Comparison of ENCODE assay signal across 28 cellular contexts in the genomic region with DNA sequence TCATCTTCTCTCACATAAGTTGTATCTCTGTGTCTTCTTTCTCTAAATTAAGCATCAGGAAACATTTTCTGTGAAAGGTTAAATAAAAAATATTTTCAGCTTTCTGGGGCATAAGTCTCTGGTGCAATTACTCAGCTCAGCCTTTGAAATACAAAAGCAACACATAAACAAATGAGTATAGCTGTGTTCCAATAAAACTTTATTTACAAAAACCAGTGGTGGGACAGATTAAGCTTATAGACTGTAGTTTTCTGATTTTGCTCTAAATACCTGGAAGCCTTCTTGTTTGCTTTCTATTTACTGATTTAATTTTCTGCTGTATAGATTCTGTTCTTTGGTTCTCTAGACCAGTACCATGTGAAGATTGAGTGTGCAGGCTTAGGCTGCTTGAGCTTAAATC.
"Had no signal": no experiment of that assay in that cellular context is flagged by ENCODE, and none has a peak within 500 bp of the region (broad histone marks: within the 10 kb centered on the region; RNA-seq: fewer than 3 reads in every experiment).

No MANE protein-coding gene starts in this region.

- H3K27ac ChIP-seq: neutrophil, pancreas, prostate gland, right lobe of liver, sigmoid colon, suprapubic skin, testis, tibial artery, transverse colon, upper lobe of right lung, uterus had no signal

- H3K4me1 Mint-ChIP-seq: nephron progenitor cell; neural crest cell; stimulated activated memory B cell treated with anti-CD40 and anti-IgM and Interleukin-4, amounts not matched to agents 10 μg/mL and 1 μg/mL and 100 μg/mL, for 72 hours had no signal

- DNase-seq: naive thymus-derived CD8-positive, alpha-beta T cell; nephron progenitor cell; nucleus accumbens; pancreas; right cardiac atrium; right lobe of liver; sigmoid colon; small intestine; stimulated activated CD4-positive, alpha-beta T cell treated with anti-CD3 and anti-CD28 coated beads, Interleukin-15, amount 100 ng/mL, for 24 hours; stimulated activated CD4-positive, alpha-beta T cell treated with anti-CD3 and anti-CD28 coated beads, Interleukin-2, amount 100 ng/mL, for 24 hours; stimulated activated CD4-positive, alpha-beta T cell treated with anti-CD3 and anti-CD28 coated beads, Interleukin-2, amount 100 ng/mL, for 48 hours; stimulated activated CD4-positive, alpha-beta T cell treated with anti-CD3 and anti-CD28 coated beads, Interleukin-4, amount 100 ng/mL, for 24 hours; stimulated activated naive CD4-positive, alpha-beta T cell; stimulated activated naive CD8-positive, alpha-beta T cell treated with anti-CD3 and anti-CD28 coated beads, Interleukin-15, amount 100 ng/mL, for 72 hours; stimulated activated naive CD8-positive, alpha-beta T cell treated with anti-CD3 and anti-CD28 coated beads, Interleukin-15, Interleukin-2, amounts not matched to agents 100 U/mL and 50 U/mL, for 24 hours; substantia nigra; testis; tibial artery; transverse colon; upper lobe of right lung; uterus had no signal

- H3K4me3 Mint-ChIP-seq: naive thymus-derived CD8-positive, alpha-beta T cell; nephron progenitor cell; neural crest cell; stimulated activated memory B cell treated with anti-CD40 and anti-IgM and Interleukin-4, amounts not matched to agents 10 μg/mL and 1 μg/mL and 100 μg/mL, for 72 hours; stimulated activated naive CD8-positive, alpha-beta T cell treated with anti-CD3 and anti-CD28 coated beads, Interleukin-15, amount 100 ng/mL, for 72 hours; type B pancreatic cell had no signal

- H3K36me3 ChIP-seq: neutrophil, pancreas, prostate gland, right lobe of liver, sigmoid colon, suprapubic skin, tibial artery, transverse colon, upper lobe of right lung, uterus had no signal

- H3K27ac Mint-ChIP-seq: naive thymus-derived CD8-positive, alpha-beta T cell; nephron progenitor cell; stimulated activated memory B cell treated with anti-CD40 and anti-IgM and Interleukin-4, amounts not matched to agents 10 μg/mL and 1 μg/mL and 100 μg/mL, for 72 hours; stimulated activated naive CD8-positive, alpha-beta T cell treated with anti-CD3 and anti-CD28 coated beads, Interleukin-15, amount 100 ng/mL, for 72 hours; type B pancreatic cell had no signal

- H3K9me3 ChIP-seq: neutrophil, pancreas, prostate gland, right lobe of liver, sigmoid colon, suprapubic skin, testis, tibial artery, transverse colon, upper lobe of right lung, uterus had no signal

- H3K4me1 ChIP-seq: pancreas, prostate gland, sigmoid colon, suprapubic skin, testis, tibial artery, upper lobe of right lung, uterus had no signal

- FAIRE-seq: pancreas, small intestine had no signal

- H3K27me3 ChIP-seq: pancreas, right lobe of liver, testis, transverse colon, uterus had no signal

- ATAC-seq: naive thymus-derived CD8-positive, alpha-beta T cell; natural killer cell treated with Interleukin-12 subunit alpha and Interleukin-12 subunit beta and Interleukin-15 and Interleukin-18, amount 100 ng/mL, for 72 hours; pancreas; right cardiac atrium; right lobe of liver; stimulated activated memory B cell treated with anti-CD40 and anti-IgM and Interleukin-4, amounts not matched to agents 10 μg/mL and 1 μg/mL and 100 μg/mL, for 72 hours; stimulated activated naive CD8-positive, alpha-beta T cell treated with anti-CD3 and anti-CD28 coated beads, Interleukin-15, amount 100 ng/mL, for 72 hours; stimulated activated naive CD8-positive, alpha-beta T cell treated with anti-CD3 and anti-CD28 coated beads, Interleukin-15, Interleukin-2, amounts not matched to agents 100 U/mL and 50 U/mL, for 24 hours; upper lobe of right lung had no signal

- H3K27me3 Mint-ChIP-seq: naive thymus-derived CD8-positive, alpha-beta T cell; natural killer cell treated with Interleukin-12 subunit alpha and Interleukin-12 subunit beta and Interleukin-15 and Interleukin-18, amount 100 ng/mL, for 72 hours; stimulated activated naive CD8-positive, alpha-beta T cell treated with anti-CD3 and anti-CD28 coated beads, Interleukin-15, amount 100 ng/mL, for 72 hours had no signal

- H3K9me3 Mint-ChIP-seq: naive thymus-derived CD8-positive, alpha-beta T cell; natural killer cell treated with Interleukin-12 subunit alpha and Interleukin-12 subunit beta and Interleukin-15 and Interleukin-18, amount 100 ng/mL, for 72 hours; nephron progenitor cell; neural crest cell; stimulated activated memory B cell treated with anti-CD40 and anti-IgM and Interleukin-4, amounts not matched to agents 10 μg/mL and 1 μg/mL and 100 μg/mL, for 72 hours; stimulated activated naive CD8-positive, alpha-beta T cell treated with anti-CD3 and anti-CD28 coated beads, Interleukin-15, amount 100 ng/mL, for 72 hours; type B pancreatic cell had no signal

- H3K4me3 ChIP-seq: pancreas, prostate gland, right lobe of liver, sigmoid colon, suprapubic skin, testis, tibial artery, transverse colon, upper lobe of right lung, uterus had no signal

- H3K36me3 Mint-ChIP-seq: naive thymus-derived CD8-positive, alpha-beta T cell; stimulated activated memory B cell treated with anti-CD40 and anti-IgM and Interleukin-4, amounts not matched to agents 10 μg/mL and 1 μg/mL and 100 μg/mL, for 72 hours; type B pancreatic cell had no signal
